8 cellular contexts compared by ENCODE assay signal in the genomic region with DNA sequence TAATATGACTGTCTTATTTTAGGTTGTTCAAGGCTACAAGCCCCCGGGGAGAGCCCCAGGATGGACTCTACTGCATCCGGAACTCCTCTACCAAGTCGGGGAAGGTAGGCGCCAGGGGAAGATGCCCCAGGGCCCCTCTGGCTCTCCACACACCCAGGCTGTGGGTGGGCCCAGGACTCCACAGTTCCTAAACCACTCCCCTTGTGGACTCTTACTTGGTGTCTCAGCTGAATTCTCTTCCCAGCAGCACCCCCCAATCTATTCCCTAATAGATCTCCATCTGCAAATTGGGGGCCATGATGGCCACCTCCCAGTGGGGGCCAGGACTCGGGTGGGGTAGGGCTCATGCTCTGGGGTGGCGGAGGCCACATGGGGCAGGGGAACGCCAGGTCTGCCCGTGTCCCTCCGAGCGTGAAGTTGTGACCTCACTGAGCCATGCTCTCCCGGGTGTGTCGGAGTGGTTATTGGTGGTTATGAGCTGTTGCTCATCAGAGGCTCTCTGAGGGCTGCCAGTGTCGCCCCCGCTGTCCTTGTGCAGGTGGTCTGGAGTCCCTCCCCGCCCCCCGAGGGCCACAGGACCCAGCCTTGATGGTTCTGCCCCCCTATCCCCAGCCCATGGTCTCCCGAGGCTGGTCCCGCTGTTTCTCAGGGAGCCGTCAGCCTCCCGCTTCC. TPM values are rescaled to one million over a fixed set of nuclear protein-coding genes. Genes with fewer than 3 reads are reported as not detected.
DNase-seq lines count a peak whose midpoint lies in the region; ATAC-seq and TF ChIP-seq lines count a peak whose summit lies in the region.

No MANE protein-coding gene starts in this region.

- intact Hi-C loops in spleen (cut with DNase I; ENCODE audit: low total_unique reads), result no loop called here

- H2AFZ ChIP-seq in OCI-LY1 (ENCODE audit: low read length), result no peak overlapping the region

- DNase-seq in activated naive CD4-positive, alpha-beta T cell treated with anti-CD3 and anti-CD28 coated beads, Interleukin-2, amount 50 U/mL, for 16 hours, result peak; percentile 5
- DNase-seq in activated naive CD4-positive, alpha-beta T cell (lab: John Stamatoyannopoulos, UW), result no peak
- DNase-seq in H7 (peak; percentile 39), spleen (peak; percentile 84), COLO668 (lab: John Stamatoyannopoulos, UW; ENCODE audit: unreplicated experiment) (no peak), nucleus accumbens (lab: John Stamatoyannopoulos, UW) (no peak)

- TF ChIP-seq POLR2A in spleen (IDR thresholded peaks at IDR 0.05), result no peak

- no peaks in the 10 kb centered on the region for H3F3A ChIP-seq in OCI-LY1 (ENCODE audit: insufficient read depth, low read length)

- H3K9me3 ChIP-seq in OCI-LY1 (ENCODE audit: low read length) (no peaks in the 10 kb centered on the region), spleen (no peaks in the 10 kb centered on the region)

- no peaks in the 10 kb centered on the region for H4K20me1 ChIP-seq in OCI-LY1 (ENCODE audit: insufficient read depth, low read length)

- no peak for TF ChIP-seq CTCF in OCI-LY1 (IDR thresholded peaks at IDR 0.05; ENCODE audit: low read length)
- no peak for TF ChIP-seq CTCF in spleen (IDR thresholded peaks at IDR 0.05 in 8 of 11, conservative IDR thresholded peaks at IDR 0.05 in 3 of 11)

- no peaks in the 10 kb centered on the region for H3K9me2 ChIP-seq in OCI-LY1 (ENCODE audit: low read depth, low read length)

- H3K4me2 ChIP-seq in OCI-LY1 (ENCODE audit: low read length), result peak overlapping the region; percentile 23; the same call in 1 of the 2 replicates

- H3K9ac ChIP-seq in OCI-LY1 (ENCODE audit: low read length), result no peak overlapping the region

- H3K79me2 ChIP-seq in OCI-LY1 (ENCODE audit: insufficient read depth, low read length), result no peaks in the 10 kb centered on the region

- H3K4me1 ChIP-seq in OCI-LY1 (ENCODE audit: insufficient read depth, low read length, severe bottlenecking) (peaks cover 10% of the 10 kb centered on the region), spleen (peaks cover 42 to 98% (median 77%) of the 10 kb centered on the region in 6 donors)

- H3K27ac ChIP-seq in OCI-LY1 (ENCODE audit: low read depth, low read length, poor library complexity, severe bottlenecking), result no peak overlapping the region
- H3K27ac ChIP-seq in spleen, result peak overlapping the region in 5 of 8 donors; percentile 70 to 93 (median 86)

- ATAC-seq in HG03095 (IDR thresholded peaks at IDR 0.05; ENCODE audit: unreplicated experiment), result no peak

- H3K36me3 ChIP-seq in H7 (replicated peaks; ENCODE audit: control insufficient read depth, insufficient read depth, low read length) (peaks cover 15% of the 10 kb centered on the region), OCI-LY1 (ENCODE audit: insufficient read depth, low read length) (no peaks in the 10 kb centered on the region), spleen (peaks cover 0 to 98% (median 85%) of the 10 kb centered on the region in 6 donors)

- no peak overlapping the region for H3K4me3 ChIP-seq in H7 (ENCODE audit: insufficient read depth, low read depth, low read length)
- no peak overlapping the region for H3K4me3 ChIP-seq in OCI-LY1 (ENCODE audit: low read depth, low read length, poor library complexity, severe bottlenecking)
- H3K4me3 ChIP-seq in spleen, result no peak overlapping the region

- WGBS in spleen, 5 donors, result 63 to 85% (median 82%) methylated on average over 8 to 20 of the region's 20 CpGs

- no peaks in the 10 kb centered on the region for H3K27me3 ChIP-seq in H7 (ENCODE audit: control insufficient read depth, insufficient read depth, low read length)
- no peaks in the 10 kb centered on the region for H3K27me3 ChIP-seq in OCI-LY1 (ENCODE audit: insufficient read depth, low read length)
- no peaks in the 10 kb centered on the region for H3K27me3 ChIP-seq in spleen (replicated peaks in 1 of 7)

RNA-seq across cellular contexts. Expression of gene ADD1, which starts 11.2 kb away (rescaled TPM):
- 201 and 224 TPM in 2 replicates for total RNA-seq in H7 (2014; rRNA removed; shearing (Covaris generic))
- 100 to 1,000 TPM; 260 to 348 (median 295) TPM for total RNA-seq in spleen
- 100 to 1,000 TPM; 175 to 224 (median 194) TPM for polyA plus RNA-seq in spleen

RNA-seq across cellular contexts. Expression of gene SH3BP2, which starts 39.6 kb away (rescaled TPM):
- total RNA-seq in H7 (2014; rRNA removed; shearing (Covaris generic)), result 20.4 and 35.5 TPM in 2 replicates
- total RNA-seq in spleen, result 100 to 1,000 TPM; 150 to 295 (median 265) TPM
- polyA plus RNA-seq in spleen, result 100 to 1,000 TPM in 1 of 3 donors, 10 to 100 TPM in 2; 42.0 to 138 (median 43.5) TPM

Comparison
In these comparisons a context has a peak if more than half of its experiments do, and no peak if none do; other contexts are left out.
1. DNase-seq: peak in activated naive CD4-positive, alpha-beta T cell treated with anti-CD3 and anti-CD28 coated beads, Interleukin-2, amount 50 U/mL, for 16 hours (single experiment), H7 (single experiment) and spleen (single experiment); none in activated naive CD4-positive, alpha-beta T cell (0 of 4), COLO668 (single experiment) and nucleus accumbens (0 of 56).